Comparison of ENCODE assay signal across 8 cellular contexts in genomic region chr19:18541992-18542935, GRCh38. TPM values are rescaled to one million over a fixed set of nuclear protein-coding genes. Genes with fewer than 3 reads are reported as not detected.
DNase-seq lines count a peak whose midpoint lies in the region; ATAC-seq and TF ChIP-seq lines count a peak whose summit lies in the region.

No MANE protein-coding gene starts in this region.

- H3K9me3 ChIP-seq in SK-N-SH (no peaks in the 10 kb centered on the region), esophagus (ENCODE audit: control insufficient read depth in 2 of 2, insufficient read depth in 1 of 2, low read depth in 1 of 2, low read length in 1 of 2) (no peaks in the 10 kb centered on the region), parathyroid adenoma (ENCODE audit: control insufficient read depth, low read length) (no peaks in the 10 kb centered on the region)

- POLR2A ChIA-PET in SK-N-SH (lab: Yijun Ruan, JAX) = no interaction called here

- H3K9me2 ChIP-seq in SK-N-SH = no peaks in the 10 kb centered on the region

- H4K20me1 ChIP-seq in SK-N-SH (ENCODE audit: insufficient read depth) = no peaks in the 10 kb centered on the region

- WGBS in SK-N-SH (ENCODE audit: low lambda C conversion rate) = 23% methylated on average over 10 of the region's 11 CpGs
- 14 to 17% methylated on average over 11 of the region's 11 CpGs for WGBS in esophagus, 2 donors

- DNase-seq in GM10266 (ENCODE audit: extremely low spot score) (peak; percentile 49), SK-N-SH (no peak), NCI-H2227 treated with DMSO at 0.1 percent for 48 hours (lab: John Stamatoyannopoulos, UW) (no peak), NCI-H1694 (lab: John Stamatoyannopoulos, UW) (no peak)

- H3K27ac ChIP-seq in SK-N-SH (ENCODE audit: low read depth in 2 of 2, low read length in 1 of 2) = peak overlapping the region; percentile 27 to 75; a peak in 3 of 4 replicates
- peak overlapping the region; percentile 92 to 94 for H3K27ac ChIP-seq in esophagus (ENCODE audit: low read depth in 2 of 2, low read length in 1 of 2)
- H3K27ac ChIP-seq in parathyroid adenoma = peak overlapping the region; percentile 66

- ATAC-seq in GM18519 (IDR thresholded peaks at IDR 0.05; ENCODE audit: low FRiP score, unreplicated experiment) = no peak
- no peak for ATAC-seq in HG03097 (IDR thresholded peaks at IDR 0.05; ENCODE audit: low FRiP score, unreplicated experiment)

- H2AFZ ChIP-seq in SK-N-SH (ENCODE audit: low read depth) (no peak overlapping the region), parathyroid adenoma (peak overlapping the region; percentile 42)

- peaks cover 17% of the 10 kb centered on the region for H3K79me2 ChIP-seq in SK-N-SH (ENCODE audit: insufficient read depth)
- H3K79me2 ChIP-seq in parathyroid adenoma = peaks cover 2% of the 10 kb centered on the region

- H3K9ac ChIP-seq in SK-N-SH (peak overlapping the region; percentile 73), parathyroid adenoma (peak overlapping the region; percentile 28)

- H3K4me2 ChIP-seq in SK-N-SH (peak overlapping the region; percentile 94), parathyroid adenoma (ENCODE audit: low read length) (peak overlapping the region; percentile 88)

- peak overlapping the region; percentile 64 to 68 for H3K4me3 ChIP-seq in SK-N-SH (ENCODE audit: low read depth in 2 of 2, low read length in 1 of 2)
- H3K4me3 ChIP-seq in esophagus (ENCODE audit: low read depth in 1 of 2, low read length in 2 of 2) = peak overlapping the region; percentile 90 to 91
- peak overlapping the region; percentile 70 for H3K4me3 ChIP-seq in parathyroid adenoma (ENCODE audit: low read depth, low read length)

- peaks cover 16 to 27% of the 10 kb centered on the region in 2 experiments for H3K36me3 ChIP-seq in SK-N-SH (replicated peaks in 1 of 2; ENCODE audit: control insufficient read depth in 1 of 2, insufficient read depth in 2 of 2, low read length in 1 of 2)
- H3K36me3 ChIP-seq in esophagus (ENCODE audit: control insufficient read depth in 2 of 2, insufficient read depth in 2 of 2, low read length in 1 of 2) = peaks cover 0 to 29% of the 10 kb centered on the region in 2 donors
- H3K36me3 ChIP-seq in parathyroid adenoma (ENCODE audit: control insufficient read depth, insufficient read depth, low read length) = no peaks in the 10 kb centered on the region

- peaks cover 0 to 15% of the 10 kb centered on the region in 2 experiments; a peak in 2 of 4 replicates for H3K4me1 ChIP-seq in SK-N-SH (ENCODE audit: control insufficient read depth in 1 of 2, insufficient read depth in 2 of 2, low read depth in 1 of 2, low read length in 1 of 2)
- H3K4me1 ChIP-seq in esophagus (ENCODE audit: control insufficient read depth in 2 of 2, insufficient read depth in 2 of 2, low read length in 1 of 2) = peaks cover 0 to 2% of the 10 kb centered on the region in 2 donors
- peaks cover 4% of the 10 kb centered on the region for H3K4me1 ChIP-seq in parathyroid adenoma

- peaks cover 4% of the 10 kb centered on the region for H3F3A ChIP-seq in SK-N-SH (replicated peaks; ENCODE audit: insufficient read depth)

- H3K27me3 ChIP-seq in SK-N-SH (ENCODE audit: insufficient read depth) (no peaks in the 10 kb centered on the region), esophagus (ENCODE audit: control insufficient read depth in 1 of 2, insufficient read depth in 2 of 2, low read length in 2 of 2) (no peaks in the 10 kb centered on the region), parathyroid adenoma (ENCODE audit: control insufficient read depth, insufficient read depth, low read length) (no peaks in the 10 kb centered on the region)

- no peak for TF ChIP-seq RAD21 in SK-N-SH (IDR thresholded peaks at IDR 0.05; ENCODE audit: low read length)

- no peak for TF ChIP-seq CTCF in GM10266 (IDR thresholded peaks at IDR 0.05; ENCODE audit: control insufficient read depth, insufficient read depth, low read depth, missing control alignments)
- TF ChIP-seq CTCF in SK-N-SH (IDR thresholded peaks at IDR 0.05) = no peak
- no peak for TF ChIP-seq CTCF in parathyroid adenoma (IDR thresholded peaks at IDR 0.05)

- no peak for TF ChIP-seq EP300 in SK-N-SH (IDR thresholded peaks at IDR 0.05; ENCODE audit: borderline replicate concordance in 1 of 2, low read depth in 1 of 2, low read length in 1 of 2)

- CTCF ChIA-PET in SK-N-SH (lab: Yijun Ruan, JAX) = interaction anchor here (0.5 to 1.7 kb wide), 5 partner anchors 22 to 261 kb away, joined by 3 to 5 read pairs (median 4); partner anchors contain the start of gene REX1BD

TF ChIP-seq in SK-N-SH, 30 proteins besides CTCF, POLR2A, EP300 and RAD21 (continues in another document):
- TF ChIP-seq GABPA (IDR thresholded peaks at IDR 0.05; ENCODE audit: low read depth) (no peak), NFIC (IDR thresholded peaks at IDR 0.05; ENCODE audit: borderline replicate concordance) (no peak), NRF1 (IDR thresholded peaks at IDR 0.05; ENCODE audit: low read depth, low read length) (no peak), MAX (IDR thresholded peaks at IDR 0.05; ENCODE audit: low read depth) (no peak), MEF2A (IDR thresholded peaks at IDR 0.05; ENCODE audit: borderline replicate concordance, low read depth) (no peak), PBX3 (IDR thresholded peaks at IDR 0.05) (no peak), TAF1 (IDR thresholded peaks at IDR 0.05; ENCODE audit: borderline replicate concordance, low read depth, low read length) (no peak), ELF1 (IDR thresholded peaks at IDR 0.05) (no peak), FOSL2 (IDR thresholded peaks at IDR 0.05; ENCODE audit: borderline replicate concordance, low read depth) (no peak), TCF12 (IDR thresholded peaks at IDR 0.05) (no peak), POLR2AphosphoS5 (IDR thresholded peaks at IDR 0.05; ENCODE audit: low read depth, low read length) (no peak), TEAD4 (IDR thresholded peaks at IDR 0.05; ENCODE audit: borderline replicate concordance, insufficient read depth) (no peak), FOXJ3 (CRISPR knock-in tag; IDR thresholded peaks at IDR 0.05) (no peak), REST (IDR thresholded peaks at IDR 0.05; ENCODE audit: low read depth, low read length) (no peak), FOXM1 (IDR thresholded peaks at IDR 0.05; ENCODE audit: low read depth) (no peak), RFX5 (IDR thresholded peaks at IDR 0.05; ENCODE audit: low read length) (no peak)

RNA-seq across cellular contexts. Expression of gene FKBP8, which starts 1.1 kb away (rescaled TPM):
- polyA plus RNA-seq in SK-N-SH (2012; rRNA removed) (227 and 273 TPM in 2 replicates), esophagus (100 to 1,000 TPM; 175 to 269 TPM)
- 115 and 179 TPM in 2 replicates for polyA plus RNA-seq in SK-N-SH (2012; cell fraction: cytosol; rRNA removed)
- 311 and 413 TPM in 2 replicates for polyA plus RNA-seq in SK-N-SH (2012; cell fraction: nucleus; rRNA removed)

RNA-seq across cellular contexts. Expression of gene KXD1, which starts 15.4 kb away (rescaled TPM):
- 151 and 165 TPM in 2 replicates for polyA plus RNA-seq in SK-N-SH (2012; rRNA removed)
- polyA plus RNA-seq in SK-N-SH (2012; cell fraction: cytosol; rRNA removed) = 73.1 and 118 TPM in 2 replicates
- polyA plus RNA-seq in SK-N-SH (2012; cell fraction: nucleus; rRNA removed) = 148 TPM in 2 replicates
- polyA plus RNA-seq in esophagus = 10 to 100 TPM; 43.7 to 68.1 TPM

RNA-seq across cellular contexts. Expression of gene ELL, which starts 20.4 kb away (rescaled TPM):
- 3.6 and 7.4 TPM in 2 replicates for polyA plus RNA-seq in SK-N-SH (2012; rRNA removed)
- 2.6 and 4.0 TPM in 2 replicates for polyA plus RNA-seq in SK-N-SH (2012; cell fraction: cytosol; rRNA removed)
- 13.5 and 16.6 TPM in 2 replicates for polyA plus RNA-seq in SK-N-SH (2012; cell fraction: nucleus; rRNA removed)
- polyA plus RNA-seq in esophagus = 1 to 10 TPM; 7.1 to 9.1 TPM

RNA-seq across cellular contexts. Expression of gene UBA52, which starts 29.4 kb away (rescaled TPM):
- 2,690 and 3,026 TPM in 2 replicates for polyA plus RNA-seq in SK-N-SH (2012; rRNA removed)
- 2,274 and 2,526 TPM in 2 replicates for polyA plus RNA-seq in SK-N-SH (2012; cell fraction: cytosol; rRNA removed)
- polyA plus RNA-seq in SK-N-SH (2012; cell fraction: nucleus; rRNA removed) = 940 and 1,966 TPM in 2 replicates
- 1,000 to 10,000 TPM in 1 of 2 donors, 100 to 1,000 TPM in 1; 709 to 1,325 TPM for polyA plus RNA-seq in esophagus

RNA-seq across cellular contexts. Expression of gene REX1BD, which starts 46.3 kb away (rescaled TPM):
- polyA plus RNA-seq in SK-N-SH (2012; rRNA removed) (109 and 159 TPM in 2 replicates), esophagus (10 to 100 TPM; 48.4 to 59.0 TPM)
- 85.3 and 102 TPM in 2 replicates for polyA plus RNA-seq in SK-N-SH (2012; cell fraction: cytosol; rRNA removed)
- polyA plus RNA-seq in SK-N-SH (2012; cell fraction: nucleus; rRNA removed) = 472 and 877 TPM in 2 replicates
